ENCODE assay signal across 1 cellular context in genomic region chr1:181094402-181094801, GRCh38.
TF ChIP-seq lines count a peak whose summit lies in the region.

No MANE protein-coding gene starts in this region.

TF ChIP-seq in liver, 16 proteins besides CTCF, POLR2A, EP300 and RAD21:
- TF ChIP-seq EGR1 (IDR thresholded peaks at IDR 0.05; ENCODE audit: low read depth in 2 of 2) (no peak), YY1 (IDR thresholded peaks at IDR 0.05) (peak; percentile 14)
